10 cellular contexts compared by ENCODE assay signal in the genomic region with DNA sequence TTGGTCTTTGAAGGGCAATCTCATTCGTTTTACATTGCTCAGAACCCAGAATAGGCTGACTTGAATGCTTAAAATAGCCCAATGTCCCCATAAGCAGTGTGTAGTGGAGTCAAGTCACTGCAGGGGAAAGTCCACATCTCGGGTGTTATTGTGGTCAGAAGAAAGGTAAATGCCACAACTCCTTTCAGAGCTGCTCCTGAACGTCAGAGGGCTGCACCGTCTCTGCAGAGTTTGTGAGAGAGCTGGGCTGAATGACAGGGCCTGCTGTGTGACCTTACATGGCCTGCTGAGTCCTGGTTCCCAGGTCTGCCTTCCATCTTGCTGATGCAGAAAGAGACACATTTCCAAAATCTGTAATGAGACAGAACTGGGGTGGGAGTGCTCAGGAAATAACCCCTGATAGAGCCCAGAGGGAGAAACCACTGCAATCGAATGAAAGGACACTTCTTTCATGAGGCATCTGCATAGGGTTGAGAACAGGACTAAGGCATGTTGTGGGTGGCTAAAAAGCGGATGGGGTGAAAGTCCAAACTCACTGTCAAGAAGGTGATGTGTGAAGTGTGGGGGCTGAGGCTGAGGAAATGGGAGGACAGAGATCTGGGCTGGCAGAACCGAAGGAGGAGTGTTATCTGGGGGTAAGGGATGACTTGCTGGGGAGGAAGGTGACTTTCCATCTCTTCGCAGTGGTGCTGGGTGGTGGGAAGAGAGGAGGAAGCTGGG. TPM values are rescaled to one million over a fixed set of nuclear protein-coding genes. Genes with fewer than 3 reads are reported as not detected.
DNase-seq lines count a peak whose midpoint lies in the region; ATAC-seq and TF ChIP-seq lines count a peak whose summit lies in the region.
"Had no signal": no experiment of that assay in that cellular context is flagged by ENCODE, and none has a peak within 500 bp of the region (broad histone marks: within the 10 kb centered on the region; RNA-seq: fewer than 3 reads in every experiment).

No MANE protein-coding gene starts in this region.

- H3K36me3 ChIP-seq in HAP-1 (replicated peaks), result no peaks in the 10 kb centered on the region
- H3K36me3 ChIP-seq: left ventricle myocardium inferior had no signal

- no peak for TF ChIP-seq CTCF in GM13976 (IDR thresholded peaks at IDR 0.05; ENCODE audit: borderline replicate concordance, control extremely low read depth, extremely low read depth, insufficient read depth, missing control alignments)
- no peak for TF ChIP-seq CTCF in Calu3 (IDR thresholded peaks at IDR 0.05; ENCODE audit: unreplicated experiment)

- no peaks in the 10 kb centered on the region for H3K27me3 Mint-ChIP-seq in activated naive CD8-positive, alpha-beta T cell treated with anti-CD3 and anti-CD28 coated beads, Interleukin-2, amount 50 U/mL, for 24 hours
- H3K27me3 Mint-ChIP-seq in Calu3 (ENCODE audit: unreplicated experiment), result no peaks in the 10 kb centered on the region

- H3K4me3 ChIP-seq in HAP-1, result no peak overlapping the region
- H3K4me3 ChIP-seq: left ventricle myocardium inferior had no signal

- H3K36me3 Mint-ChIP-seq in activated naive CD8-positive, alpha-beta T cell treated with anti-CD3 and anti-CD28 coated beads, Interleukin-2, amount 50 U/mL, for 24 hours (ENCODE audit: low read depth), result no peaks in the 10 kb centered on the region
- no peaks in the 10 kb centered on the region for H3K36me3 Mint-ChIP-seq in Calu3 (ENCODE audit: insufficient read depth, unreplicated experiment)

- H3K27ac Mint-ChIP-seq in activated naive CD8-positive, alpha-beta T cell treated with anti-CD3 and anti-CD28 coated beads, Interleukin-2, amount 50 U/mL, for 24 hours, result peak overlapping the region; percentile 97
- no peak overlapping the region for H3K27ac Mint-ChIP-seq in Calu3 (ENCODE audit: unreplicated experiment)

- BruUV-seq in Calu3 (replicated peaks; lab: Mats Ljungman, UMichigan), result no TSS peak

- in situ Hi-C loops in GM13976 (cut with MboI; ENCODE audit: low sequenced_read_pairs, unreplicated experiment), result no loop called here
- in situ Hi-C loops in HAP-1 (cut with MboI; ENCODE audit: low sequenced_read_pairs), result no loop called here

- CTCF ChIA-PET in Calu3 (lab: Charles Lee), result no interaction called here

- peak; percentile 31 for DNase-seq in GM13976 (ENCODE audit: low spot score)
- peak; percentile 68 for DNase-seq in activated naive CD8-positive, alpha-beta T cell treated with anti-CD3 and anti-CD28 coated beads, Interleukin-2, amount 50 U/mL, for 24 hours
- no peak for DNase-seq in HAP-1 (ENCODE audit: low spot score in 2 of 2)
- DNase-seq in Calu3, result no peak
- DNase-seq in activated naive CD4-positive, alpha-beta T cell (lab: John Stamatoyannopoulos, UW), result no peak
- DNase-seq in NCI-H748 treated with DMSO at 0.1 percent for 48 hours (lab: John Stamatoyannopoulos, UW), result no peak
- DNase-seq: left ventricle myocardium inferior had no signal

- H3K27me3 ChIP-seq in HAP-1 (ENCODE audit: low read depth), result no peaks in the 10 kb centered on the region

- H3K4me1 Mint-ChIP-seq in activated naive CD8-positive, alpha-beta T cell treated with anti-CD3 and anti-CD28 coated beads, Interleukin-2, amount 50 U/mL, for 24 hours, result peaks cover 98% of the 10 kb centered on the region
- H3K4me1 Mint-ChIP-seq in Calu3 (ENCODE audit: low read depth, unreplicated experiment), result peaks cover 2% of the 10 kb centered on the region

- H3K4me1 ChIP-seq in HAP-1, result no peaks in the 10 kb centered on the region; the same call in 1 of the 2 replicates

- intact Hi-C loops in Calu3 (cut with micrococcal nuclease; ENCODE audit: unreplicated experiment), result no loop called here

- H3K9me3 ChIP-seq in HAP-1, result no peaks in the 10 kb centered on the region
- H3K9me3 ChIP-seq: left ventricle myocardium inferior had no signal

- H3K4me3 Mint-ChIP-seq in activated naive CD8-positive, alpha-beta T cell treated with anti-CD3 and anti-CD28 coated beads, Interleukin-2, amount 50 U/mL, for 24 hours, result peak overlapping the region; percentile 39
- no peak overlapping the region for H3K4me3 Mint-ChIP-seq in Calu3 (ENCODE audit: low read depth, unreplicated experiment)

- peak; percentile 79 for ATAC-seq in GM19452 (IDR thresholded peaks at IDR 0.05; ENCODE audit: unreplicated experiment)
- ATAC-seq in HG03064 (IDR thresholded peaks at IDR 0.05; ENCODE audit: low read depth, unreplicated experiment), result peak; percentile 70
- peak; percentile 87 for ATAC-seq in activated naive CD8-positive, alpha-beta T cell treated with anti-CD3 and anti-CD28 coated beads, Interleukin-2, amount 50 U/mL, for 24 hours

- no peaks in the 10 kb centered on the region for H3K9me3 Mint-ChIP-seq in activated naive CD8-positive, alpha-beta T cell treated with anti-CD3 and anti-CD28 coated beads, Interleukin-2, amount 50 U/mL, for 24 hours
- H3K9me3 Mint-ChIP-seq in Calu3 (ENCODE audit: low read depth, unreplicated experiment), result no peaks in the 10 kb centered on the region

RNA-seq across cellular contexts. Expression of a gene that starts 33.8 kb away (rescaled TPM):
- total RNA-seq in Calu3 (2022), result not detected in 2 replicates
- total RNA-seq: endothelial cell of umbilical vein had no signal

Comparison
In these comparisons a context has a peak if more than half of its experiments do, and no peak if none do; other contexts are left out.
1. DNase-seq: peak in GM13976 (single experiment) and activated naive CD8-positive, alpha-beta T cell treated with anti-CD3 and anti-CD28 coated beads, Interleukin-2, amount 50 U/mL, for 24 hours (single experiment); none in HAP-1 (0 of 2), Calu3 (single experiment), activated naive CD4-positive, alpha-beta T cell (0 of 4) and NCI-H748 treated with DMSO at 0.1 percent for 48 hours (single experiment).
2. Peak in every context shown above with its lines, with median percentiles within 50 percentile points of each other: ATAC-seq.